Comparison of ENCODE assay signal across 8 cellular contexts in genomic region chr6:14210663-14211595, GRCh38.
A peak's percentile ranks its signal among the peaks of the same experiment; 100 is the strongest.
DNase-seq lines count a peak whose midpoint lies in the region; ATAC-seq and TF ChIP-seq lines count a peak whose summit lies in the region.

No MANE protein-coding gene starts in this region.

- H3K4me3 ChIP-seq in Caco-2 (ENCODE audit: low read depth, low read length) = peak overlapping the region; percentile 83
- H3K4me3 ChIP-seq in endodermal cell (ENCODE audit: low read length) = peak overlapping the region; percentile 85
- peak overlapping the region; percentile 59 for H3K4me3 ChIP-seq in mesodermal cell (ENCODE audit: extremely low read depth, insufficient read depth, low read length, poor library complexity, severe bottlenecking)

- H3K27ac ChIP-seq in endodermal cell (ENCODE audit: low read depth, low read length) (peak overlapping the region; percentile 5), mesodermal cell (ENCODE audit: low read depth, low read length, severe bottlenecking) (peak overlapping the region; percentile 47)

- H3K9me3 ChIP-seq in Caco-2 (no peaks in the 10 kb centered on the region), endodermal cell (ENCODE audit: control insufficient read depth, low read length) (peaks cover 7% of the 10 kb centered on the region), mesodermal cell (ENCODE audit: control insufficient read depth, low read length) (no peaks in the 10 kb centered on the region)

- no peaks in the 10 kb centered on the region for H3K36me3 ChIP-seq in Caco-2 (ENCODE audit: control insufficient read depth, insufficient read depth, low read length)
- no peaks in the 10 kb centered on the region for H3K36me3 ChIP-seq in endodermal cell (ENCODE audit: control insufficient read depth, insufficient read depth, low read length)
- H3K36me3 ChIP-seq in mesodermal cell (ENCODE audit: control insufficient read depth, insufficient read depth, low read length) = no peaks in the 10 kb centered on the region

- no peaks in the 10 kb centered on the region for H3K9me3 Mint-ChIP-seq in Caco-2 (ENCODE audit: unreplicated experiment)
- H3K9me3 Mint-ChIP-seq in endodermal cell = peaks cover 11% of the 10 kb centered on the region

- POLR2A ChIA-PET in Caco-2 (lab: Charles Lee) = no interaction called here

- ATAC-seq in GM19468 (IDR thresholded peaks at IDR 0.05; ENCODE audit: extremely low read depth, unreplicated experiment) = peak; percentile 84

- intact Hi-C loops in Caco-2 (cut with micrococcal nuclease; ENCODE audit: unreplicated experiment) = loop anchor here (10.0 kb wide), 3 partner anchors 86 to 294 kb away; no protein-coding TSS in a partner anchor

- H3K36me3 Mint-ChIP-seq in Caco-2 (ENCODE audit: insufficient read depth, unreplicated experiment) (no peaks in the 10 kb centered on the region), endodermal cell (ENCODE audit: low read depth) (no peaks in the 10 kb centered on the region)

- H3K9ac ChIP-seq in endodermal cell (ENCODE audit: extremely low read depth, low read length, poor library complexity, severe bottlenecking) = peak overlapping the region; percentile 33

- CTCF ChIA-PET in Caco-2 (lab: Charles Lee) = interaction anchor here (1.0 to 1.6 kb wide), 2 partner anchors 81 to 106 kb away, joined by 6 read pairs; no protein-coding TSS in a partner anchor

- DNase-seq in Caco-2 (peak; percentile 89 to 96), HS-5 (ENCODE audit: low read depth) (peak; percentile 51), NOMO-1 treated with DMSO at 0.1 percent for 48 hours (lab: John Stamatoyannopoulos, UW; ENCODE audit: unreplicated experiment) (peak; percentile 94), endodermal cell (peak; percentile 96)
- peak; percentile 44 for DNase-seq in activated CD8-positive, alpha-beta memory T cell treated with anti-CD3 and anti-CD28 coated beads, Interleukin-2, amount 50 U/mL, for 1 hour (ENCODE audit: extremely low read depth)
- peak; percentile 92 for DNase-seq in stimulated activated CD8-positive, alpha-beta memory T cell treated with anti-CD3 and anti-CD28 coated beads, Interleukin-15, amount 100 ng/mL, for 24 hours (ENCODE audit: low read depth)

- BruUV-seq in Caco-2 (replicated peaks; lab: Mats Ljungman, UMichigan) = no TSS peak

- H3K27me3 Mint-ChIP-seq in Caco-2 (ENCODE audit: insufficient read depth, unreplicated experiment) (no peaks in the 10 kb centered on the region), endodermal cell (ENCODE audit: insufficient read depth) (peaks cover 47% of the 10 kb centered on the region)

- peak; percentile 15 to 59 for TF ChIP-seq CTCF in Caco-2 (IDR thresholded peaks at IDR 0.05; ENCODE audit: insufficient read depth in 1 of 2, low read depth in 1 of 2, low read length in 1 of 2, severe bottlenecking in 1 of 2, unreplicated experiment in 1 of 2)
- TF ChIP-seq CTCF in endodermal cell (conservative IDR thresholded peaks at IDR 0.05) = peak; percentile 78

- H3K4me1 Mint-ChIP-seq in Caco-2 (ENCODE audit: low read depth, unreplicated experiment) (peaks cover 6% of the 10 kb centered on the region), endodermal cell (peaks cover 19% of the 10 kb centered on the region)

- 3 to 4% methylated on average over 54 to 101 of the region's 101 CpGs for WGBS in endodermal cell (ENCODE audit: insufficient coverage in 1 of 2, insufficient read length in 1 of 2), 2 experiments
- WGBS in mesodermal cell (ENCODE audit: insufficient coverage in 2 of 2), 2 experiments = 1 to 3% methylated on average over 78 to 98 of the region's 101 CpGs

- H3K4me1 ChIP-seq in Caco-2 (peaks cover 8% of the 10 kb centered on the region), endodermal cell (ENCODE audit: control insufficient read depth, insufficient read depth, low read length) (peaks cover 11% of the 10 kb centered on the region), mesodermal cell (ENCODE audit: control insufficient read depth, insufficient read depth, low read length, poor library complexity, severe bottlenecking) (peaks cover 5% of the 10 kb centered on the region)

- H3K4me3 Mint-ChIP-seq in Caco-2 (ENCODE audit: unreplicated experiment) = peak overlapping the region; percentile 70
- peak overlapping the region; percentile 64 for H3K4me3 Mint-ChIP-seq in endodermal cell

- H3K27me3 ChIP-seq in Caco-2 (replicated peaks; ENCODE audit: control insufficient read depth, insufficient read depth, low read length) = no peaks in the 10 kb centered on the region
- H3K27me3 ChIP-seq in endodermal cell (ENCODE audit: control insufficient read depth, insufficient read depth, low read length, poor library complexity, severe bottlenecking) = peaks cover 3% of the 10 kb centered on the region

- H3K27ac Mint-ChIP-seq in Caco-2 (ENCODE audit: unreplicated experiment) (no peak overlapping the region), endodermal cell (peak overlapping the region; percentile 83)

Comparison
In these comparisons a context has a peak if more than half of its experiments do, and no peak if none do; other contexts are left out.
1. Peak in every context shown above with its lines: DNase-seq, ATAC-seq, H3K4me3 ChIP-seq and H3K27ac ChIP-seq.
2. DNase-seq: peak in every context shown above with its lines; median percentile 96 in endodermal cell; 94 in NOMO-1 treated with DMSO at 0.1 percent for 48 hours; 92 in Caco-2; 92 in stimulated activated CD8-positive, alpha-beta memory T cell treated with anti-CD3 and anti-CD28 coated beads, Interleukin-15, amount 100 ng/mL, for 24 hours; 51 in HS-5; 44 in activated CD8-positive, alpha-beta memory T cell treated with anti-CD3 and anti-CD28 coated beads, Interleukin-2, amount 50 U/mL, for 1 hour.